Comparison of ENCODE assay signal across 1 cellular context in the genomic region with DNA sequence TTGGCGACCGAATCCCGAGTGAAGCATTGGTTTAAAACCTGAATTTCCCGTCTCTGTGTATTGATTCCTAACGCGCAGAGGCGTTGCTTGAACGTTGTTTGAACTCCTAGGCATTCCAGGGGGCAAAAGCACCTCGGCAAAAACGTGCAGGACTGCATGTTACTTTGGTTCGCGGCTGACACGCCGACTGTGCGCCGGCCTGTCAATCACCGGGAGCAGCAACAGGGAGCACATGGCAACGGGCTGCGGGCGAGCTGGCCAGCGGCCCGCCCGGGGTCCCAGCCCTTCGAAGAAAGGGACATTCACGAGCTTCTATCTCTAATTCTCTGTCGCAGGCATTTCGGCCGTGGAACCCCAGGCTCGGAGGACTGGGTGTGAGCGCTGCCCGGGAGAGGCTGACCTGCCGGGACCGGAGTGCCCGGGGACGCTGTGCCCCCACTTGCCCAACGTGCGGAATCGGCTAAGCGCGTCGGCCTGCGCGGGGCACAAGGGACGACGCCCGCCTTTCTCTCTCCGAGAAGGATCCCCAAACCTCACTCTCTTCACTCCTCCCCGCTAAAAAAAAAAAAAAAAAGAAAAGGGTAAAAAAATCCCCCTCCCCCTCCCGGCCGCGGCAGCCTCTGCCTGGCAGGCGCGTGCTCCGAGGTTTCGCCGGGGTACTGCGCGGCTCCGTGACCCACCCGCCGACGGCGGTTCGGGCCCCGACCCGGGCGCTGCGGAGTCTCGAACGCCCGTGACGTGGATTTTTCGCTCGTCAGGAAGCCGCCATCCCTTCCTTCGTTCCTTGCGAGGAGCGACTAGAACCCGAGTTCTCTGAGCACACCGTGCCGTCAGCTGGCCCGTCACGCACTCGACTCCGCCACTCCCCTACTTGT.
TF ChIP-seq lines count a peak whose summit lies in the region.

No MANE protein-coding gene starts in this region.

TF ChIP-seq in GM12878, 131 proteins besides CTCF, POLR2A, EP300 and RAD21 (continued from another document):
- TF ChIP-seq NRF1 (conservative IDR thresholded peaks at IDR 0.05; ENCODE audit: low read depth, low read length), result no peak
- no peak for TF ChIP-seq NR2F1 (conservative IDR thresholded peaks at IDR 0.05)
- TF ChIP-seq ZBTB40 (IDR thresholded peaks at IDR 0.05; ENCODE audit: borderline replicate concordance), result no peak
- no peak for TF ChIP-seq POLR2AphosphoS2 (IDR thresholded peaks at IDR 0.05; ENCODE audit: low read depth, low read length)
- TF ChIP-seq, protein P1, sequence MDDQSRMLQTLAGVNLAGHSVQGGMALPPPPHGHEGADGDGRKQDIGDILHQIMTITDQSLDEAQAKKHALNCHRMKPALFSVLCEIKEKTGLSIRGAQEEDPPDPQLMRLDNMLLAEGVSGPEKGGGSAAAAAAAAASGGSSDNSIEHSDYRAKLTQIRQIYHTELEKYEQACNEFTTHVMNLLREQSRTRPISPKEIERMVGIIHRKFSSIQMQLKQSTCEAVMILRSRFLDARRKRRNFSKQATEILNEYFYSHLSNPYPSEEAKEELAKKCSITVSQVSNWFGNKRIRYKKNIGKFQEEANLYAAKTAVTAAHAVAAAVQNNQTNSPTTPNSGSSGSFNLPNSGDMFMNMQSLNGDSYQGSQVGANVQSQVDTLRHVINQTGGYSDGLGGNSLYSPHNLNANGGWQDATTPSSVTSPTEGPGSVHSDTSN (IDR thresholded peaks at IDR 0.05; ENCODE audit: insufficient replicate concordance, low read depth, low read length), result peak; percentile 90
- no peak for TF ChIP-seq IRF4 (IDR thresholded peaks at IDR 0.05; ENCODE audit: low read depth, low read length)
- TF ChIP-seq PML (IDR thresholded peaks at IDR 0.05; ENCODE audit: low read length), result no peak
- no peak for TF ChIP-seq GATAD2B (conservative IDR thresholded peaks at IDR 0.05; ENCODE audit: low read depth)
- no peak for TF ChIP-seq STAT1 (conservative IDR thresholded peaks at IDR 0.05)
- peak; percentile 31 to 75; a peak in 3 of 4 replicates for TF ChIP-seq BHLHE40 (IDR thresholded peaks at IDR 0.05; ENCODE audit: borderline replicate concordance in 1 of 2, low read depth in 2 of 2, low read length in 1 of 2)
- no peak for TF ChIP-seq MTA2 (IDR thresholded peaks at IDR 0.05; ENCODE audit: low read depth)
- no peak for TF ChIP-seq DPF2 (IDR thresholded peaks at IDR 0.05)
- no peak for TF ChIP-seq MYC (IDR thresholded peaks at IDR 0.05; ENCODE audit: insufficient read depth, insufficient read length, insufficient replicate concordance, low read length, severe bottlenecking)
- TF ChIP-seq ZNF274 (IDR thresholded peaks at IDR 0.05; ENCODE audit: insufficient read depth, insufficient read length), result no peak
- TF ChIP-seq ZZZ3 (IDR thresholded peaks at IDR 0.05; ENCODE audit: control insufficient read depth, insufficient read length, low read depth), result no peak
- TF ChIP-seq BCL11A (IDR thresholded peaks at IDR 0.05; ENCODE audit: low read depth, low read length), result no peak
- no peak for TF ChIP-seq SRF (IDR thresholded peaks at IDR 0.05; ENCODE audit: low read depth in 2 of 2, low read length in 2 of 2)
- no peak for TF ChIP-seq RCOR1 (conservative IDR thresholded peaks at IDR 0.05; ENCODE audit: low read depth, low read length)
- TF ChIP-seq RB1 (IDR thresholded peaks at IDR 0.05; ENCODE audit: borderline replicate concordance), result no peak
- no peak for TF ChIP-seq CBFB (IDR thresholded peaks at IDR 0.05; ENCODE audit: low read depth)
- no peak for TF ChIP-seq CEBPZ (IDR thresholded peaks at IDR 0.05; ENCODE audit: low read depth, low read length)
- no peak for TF ChIP-seq IRF3 (IDR thresholded peaks at IDR 0.05)
- TF ChIP-seq SREBF1 (IDR thresholded peaks at IDR 0.05; ENCODE audit: low read length), result no peak
- no peak for TF ChIP-seq ZNF217 (IDR thresholded peaks at IDR 0.05)
- no peak for TF ChIP-seq HDAC2 (IDR thresholded peaks at IDR 0.05)
- TF ChIP-seq ZNF384 (IDR thresholded peaks at IDR 0.05; ENCODE audit: borderline replicate concordance, low read depth, low read length), result peak; percentile 56
- TF ChIP-seq FOXM1 (IDR thresholded peaks at IDR 0.05; ENCODE audit: low read depth, low read length), result no peak
- TF ChIP-seq RAD51 (IDR thresholded peaks at IDR 0.05), result no peak
- TF ChIP-seq, protein P2, sequence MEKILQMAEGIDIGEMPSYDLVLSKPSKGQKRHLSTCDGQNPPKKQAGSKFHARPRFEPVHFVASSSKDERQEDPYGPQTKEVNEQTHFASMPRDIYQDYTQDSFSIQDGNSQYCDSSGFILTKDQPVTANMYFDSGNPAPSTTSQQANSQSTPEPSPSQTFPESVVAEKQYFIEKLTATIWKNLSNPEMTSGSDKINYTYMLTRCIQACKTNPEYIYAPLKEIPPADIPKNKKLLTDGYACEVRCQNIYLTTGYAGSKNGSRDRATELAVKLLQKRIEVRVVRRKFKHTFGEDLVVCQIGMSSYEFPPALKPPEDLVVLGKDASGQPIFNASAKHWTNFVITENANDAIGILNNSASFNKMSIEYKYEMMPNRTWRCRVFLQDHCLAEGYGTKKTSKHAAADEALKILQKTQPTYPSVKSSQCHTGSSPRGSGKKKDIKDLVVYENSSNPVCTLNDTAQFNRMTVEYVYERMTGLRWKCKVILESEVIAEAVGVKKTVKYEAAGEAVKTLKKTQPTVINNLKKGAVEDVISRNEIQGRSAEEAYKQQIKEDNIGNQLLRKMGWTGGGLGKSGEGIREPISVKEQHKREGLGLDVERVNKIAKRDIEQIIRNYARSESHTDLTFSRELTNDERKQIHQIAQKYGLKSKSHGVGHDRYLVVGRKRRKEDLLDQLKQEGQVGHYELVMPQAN (conservative IDR thresholded peaks at IDR 0.05), result no peak
